In the genomic region with DNA sequence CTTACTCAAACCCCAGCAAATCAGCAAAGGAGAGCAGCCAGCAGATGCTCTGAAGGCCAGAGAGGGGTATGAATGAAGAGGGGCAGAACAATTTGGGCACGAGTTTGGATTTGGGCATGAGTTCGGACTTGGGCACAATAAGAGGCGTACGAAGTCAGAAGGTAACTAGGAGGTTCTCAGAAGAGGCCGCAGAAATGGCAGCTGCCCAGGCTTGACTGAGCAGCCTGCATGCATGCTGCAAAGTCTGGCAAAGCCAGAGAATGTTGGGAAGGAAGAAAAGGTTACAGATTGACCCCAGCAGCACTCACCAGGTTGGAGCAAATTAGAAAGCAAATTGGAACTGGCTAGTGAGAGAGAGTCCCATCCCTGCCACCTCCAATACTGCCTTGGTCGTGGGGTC, we compare ENCODE assay signal across 24 cellular contexts. TPM values are rescaled to one million over a fixed set of nuclear protein-coding genes. Genes with fewer than 3 reads are reported as not detected.
"Had no signal": no experiment of that assay in that cellular context is flagged by ENCODE, and none has a peak within 500 bp of the region (broad histone marks: within the 10 kb centered on the region; RNA-seq: fewer than 3 reads in every experiment).

No MANE protein-coding gene starts in this region.

- H3K9me3 Mint-ChIP-seq: activated naive CD4-positive, alpha-beta T cell treated with anti-CD3 and anti-CD28 coated beads, Interleukin-2, amount 50 U/mL, for 24 hours; activated T-cell treated with anti-CD3 and anti-CD28 coated beads, Interleukin-2, amount 50 U/mL, for 24 hours; activated T-helper 1 cell treated with anti-CD3 and anti-CD28 coated beads, Interleukin-12 subunit alpha, Interleukin-12 subunit beta, Interleukin-2, Interleukin-4 antibody, amounts not matched to agents 30 ng/mL and 10 ng/mL and 1 ng/mL, durations not matched to agents 14 hours and 24 hours and 36 hours; brain; WTC11 had no signal

- H3K27ac Mint-ChIP-seq: activated CD8-positive, alpha-beta memory T cell treated with anti-CD3 and anti-CD28 coated beads, Interleukin-2, amount 10 ng/mL, durations not matched to agents 7 days and 5 days; activated naive CD4-positive, alpha-beta T cell treated with anti-CD3 and anti-CD28 coated beads, Interleukin-2, amount 50 U/mL, for 24 hours; activated T-cell treated with anti-CD3 and anti-CD28 coated beads, Interleukin-2, amount 50 U/mL, for 24 hours; activated T-helper 1 cell treated with anti-CD3 and anti-CD28 coated beads, Interleukin-12 subunit alpha, Interleukin-12 subunit beta, Interleukin-2, Interleukin-4 antibody, amounts not matched to agents 30 ng/mL and 10 ng/mL and 1 ng/mL, durations not matched to agents 14 hours and 24 hours and 36 hours; brain; T-helper 17 cell; WTC11 had no signal

- H3K4me3 Mint-ChIP-seq: activated CD8-positive, alpha-beta memory T cell treated with anti-CD3 and anti-CD28 coated beads, Interleukin-2, amount 10 ng/mL, durations not matched to agents 7 days and 5 days; activated naive CD4-positive, alpha-beta T cell treated with anti-CD3 and anti-CD28 coated beads, Interleukin-2, amount 50 U/mL, for 24 hours; activated T-cell treated with anti-CD3 and anti-CD28 coated beads, Interleukin-2, amount 50 U/mL, for 24 hours; activated T-helper 1 cell treated with anti-CD3 and anti-CD28 coated beads, Interleukin-12 subunit alpha, Interleukin-12 subunit beta, Interleukin-2, Interleukin-4 antibody, amounts not matched to agents 30 ng/mL and 10 ng/mL and 1 ng/mL, durations not matched to agents 14 hours and 24 hours and 36 hours; brain; T-helper 17 cell; WTC11 had no signal

- DNase-seq: activated CD4-positive, alpha-beta T cell treated with anti-CD3 and anti-CD28 coated beads for 48 hours; activated CD4-positive, alpha-beta T cell treated with anti-CD3 and anti-CD28 coated beads, Interleukin-2, amount 50 U/mL, for 4 hours; activated CD4-positive, CD25-positive, alpha-beta regulatory T cell treated with anti-CD3 and anti-CD28 coated beads, Interleukin-2, amount 50 U/mL, for 72 hours; activated CD8-positive, alpha-beta memory T cell treated with anti-CD3 and anti-CD28 coated beads, Interleukin-2, amount 10 ng/mL, durations not matched to agents 7 days and 5 days; activated effector memory CD4-positive, alpha-beta T cell treated with Interleukin-2 at 50 U/mL for 16 hours; activated naive CD4-positive, alpha-beta T cell; activated T-cell treated with anti-CD3 and anti-CD28 coated beads, Interleukin-2, amount 50 U/mL, for 24 hours; Kasumi-1; KBM-7; NCI-H1417; NCI-H2029; NCI-H2107; NCI-H2171 treated with DMSO at 0.1 percent for 48 hours; NCI-H226; NCI-H526; NCI-H774; SIG-M5; T-helper 17 cell; T-helper 9 cell had no signal

- ATAC-seq: activated CD8-positive, alpha-beta memory T cell treated with anti-CD3 and anti-CD28 coated beads, Interleukin-2, amount 10 ng/mL, durations not matched to agents 7 days and 5 days; T-helper 17 cell; WTC11 had no signal

- H3K27me3 Mint-ChIP-seq: activated CD8-positive, alpha-beta memory T cell treated with anti-CD3 and anti-CD28 coated beads, Interleukin-2, amount 10 ng/mL, durations not matched to agents 7 days and 5 days; activated naive CD4-positive, alpha-beta T cell treated with anti-CD3 and anti-CD28 coated beads, Interleukin-2, amount 50 U/mL, for 24 hours; activated T-cell treated with anti-CD3 and anti-CD28 coated beads, Interleukin-2, amount 50 U/mL, for 24 hours; brain; T-helper 17 cell had no signal

- H3K4me1 Mint-ChIP-seq: activated CD8-positive, alpha-beta memory T cell treated with anti-CD3 and anti-CD28 coated beads, Interleukin-2, amount 10 ng/mL, durations not matched to agents 7 days and 5 days; activated naive CD4-positive, alpha-beta T cell treated with anti-CD3 and anti-CD28 coated beads, Interleukin-2, amount 50 U/mL, for 24 hours; brain; T-helper 17 cell had no signal

- H3K36me3 Mint-ChIP-seq: activated CD8-positive, alpha-beta memory T cell treated with anti-CD3 and anti-CD28 coated beads, Interleukin-2, amount 10 ng/mL, durations not matched to agents 7 days and 5 days; activated naive CD4-positive, alpha-beta T cell treated with anti-CD3 and anti-CD28 coated beads, Interleukin-2, amount 50 U/mL, for 24 hours; WTC11 had no signal

RNA-seq across cellular contexts. Expression of a gene that starts 15.2 kb away (rescaled TPM):
- total RNA-seq: activated CD8-positive, alpha-beta memory T cell treated with anti-CD3 and anti-CD28 coated beads, Interleukin-2, amount 10 ng/mL, durations not matched to agents 7 days and 5 days; activated T-helper 1 cell treated with anti-CD3 and anti-CD28 coated beads, Interleukin-12 subunit alpha, Interleukin-12 subunit beta, Interleukin-2, Interleukin-4 antibody, amounts not matched to agents 30 ng/mL and 10 ng/mL and 1 ng/mL, durations not matched to agents 14 hours and 24 hours and 36 hours; OCI-LY7 had no signal
